ENCODE assay signal across 28 cellular contexts in the genomic region with DNA sequence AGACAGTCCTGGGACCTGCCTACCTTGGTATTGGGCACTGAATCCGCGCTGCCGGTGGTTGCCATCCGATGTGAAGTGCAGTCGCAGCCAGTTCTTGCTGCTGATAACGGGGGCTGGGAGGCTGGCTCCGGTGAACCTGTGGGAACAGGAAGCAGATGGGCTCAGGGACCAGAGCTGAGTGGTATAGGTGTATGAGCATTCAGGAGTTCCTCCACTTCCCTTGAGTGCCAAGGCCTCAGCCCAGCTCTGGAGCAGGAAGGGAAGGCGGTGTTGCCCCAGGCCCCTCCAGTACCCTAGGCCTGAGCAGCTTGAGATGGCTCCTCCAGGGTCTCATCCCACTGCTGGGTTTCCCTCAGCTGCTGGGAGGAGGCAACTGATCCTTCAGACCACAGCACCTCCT. TPM values are rescaled to one million over a fixed set of nuclear protein-coding genes. Genes with fewer than 3 reads are reported as not detected.
"Had no signal": no experiment of that assay in that cellular context is flagged by ENCODE, and none has a peak within 500 bp of the region (broad histone marks: within the 10 kb centered on the region; RNA-seq: fewer than 3 reads in every experiment).

No MANE protein-coding gene starts in this region.

- H3K4me1 ChIP-seq: stomach, suprapubic skin, testis, thyroid gland, tibial artery, transverse colon, upper lobe of left lung, upper lobe of right lung, uterus, vagina had no signal

- H3K4me3 Mint-ChIP-seq: stimulated activated memory B cell treated with anti-CD40 and anti-IgM and Interleukin-4, amounts not matched to agents 10 μg/mL and 1 μg/mL and 100 μg/mL, for 72 hours; stimulated activated naive B cell treated with anti-CD40 and anti-IgM and Interleukin-4, amounts not matched to agents 10 μg/mL and 1 μg/mL and 100 μg/mL, for 72 hours; stimulated activated naive CD8-positive, alpha-beta T cell treated with anti-CD3 and anti-CD28 coated beads, Interleukin-15, amount 100 ng/mL, for 72 hours; stimulated activated naive CD8-positive, alpha-beta T cell treated with anti-CD3 and anti-CD28 coated beads, Interleukin-15, Interleukin-2, amounts not matched to agents 100 ng/mL and 50 ng/mL, for 24 hours; type B pancreatic cell had no signal

- H3K36me3 ChIP-seq: stomach, suprapubic skin, thoracic aorta, thyroid gland, tibial artery, tibial nerve, transverse colon, upper lobe of left lung, upper lobe of right lung, uterus, vagina had no signal

- H3K27ac Mint-ChIP-seq: stimulated activated memory B cell treated with anti-CD40 and anti-IgM and Interleukin-4, amounts not matched to agents 10 μg/mL and 1 μg/mL and 100 μg/mL, for 72 hours; stimulated activated naive B cell treated with anti-CD40 and anti-IgM and Interleukin-4, amounts not matched to agents 10 μg/mL and 1 μg/mL and 100 μg/mL, for 72 hours; stimulated activated naive CD8-positive, alpha-beta T cell treated with anti-CD3 and anti-CD28 coated beads, Interleukin-15, Interleukin-2, amounts not matched to agents 100 ng/mL and 50 ng/mL, for 24 hours; type B pancreatic cell had no signal

- ATAC-seq: stimulated activated memory B cell treated with anti-CD40 and anti-IgM and Interleukin-4, amounts not matched to agents 10 μg/mL and 1 μg/mL and 100 μg/mL, for 72 hours; stimulated activated naive B cell treated with anti-CD40 and anti-IgM and Interleukin-4, amounts not matched to agents 10 μg/mL and 1 μg/mL and 100 μg/mL, for 72 hours; stimulated activated naive CD8-positive, alpha-beta T cell treated with anti-CD3 and anti-CD28 coated beads, Interleukin-15, amount 100 ng/mL, for 72 hours; stimulated activated naive CD8-positive, alpha-beta T cell treated with anti-CD3 and anti-CD28 coated beads, Interleukin-15, Interleukin-2, amounts not matched to agents 100 U/mL and 50 U/mL, for 24 hours; upper lobe of right lung had no signal

- H3K9me3 ChIP-seq: stomach, suprapubic skin, testis, thoracic aorta, thyroid gland, tibial artery, tibial nerve, transverse colon, upper lobe of left lung, upper lobe of right lung, uterus, vagina had no signal

- H3K27me3 ChIP-seq: stomach, suprapubic skin, testis, thyroid gland, tibial artery, tibial nerve, upper lobe of left lung, upper lobe of right lung, uterus, vagina had no signal

- DNase-seq: stimulated activated CD4-positive, alpha-beta T cell treated with anti-CD3 and anti-CD28 coated beads, Interleukin-2, amount 100 ng/mL, for 48 hours; stimulated activated CD4-positive, alpha-beta T cell treated with anti-CD3 and anti-CD28 coated beads, Interleukin-4, amount 100 ng/mL, for 1 hour; stimulated activated CD4-positive, alpha-beta T cell treated with anti-CD3 and anti-CD28 coated beads, Interleukin-4, amount 100 ng/mL, for 24 hours; stimulated activated CD4-positive, alpha-beta T cell treated with anti-CD3 and anti-CD28 coated beads, Interleukin-4, amount 100 ng/mL, for 4 hours; stimulated activated CD8-positive, alpha-beta memory T cell treated with anti-CD3 and anti-CD28 coated beads, Interleukin-4, amount 100 ng/mL, for 48 hours; stimulated activated naive B cell treated with anti-CD40 and anti-IgM and Interleukin-4, amounts not matched to agents 10 μg/mL and 1 μg/mL and 100 μg/mL, for 72 hours; stimulated activated naive CD4-positive, alpha-beta T cell; stimulated activated naive CD4-positive, alpha-beta T cell treated with Interleukin-2 at 50 U/mL for 16 hours; stimulated activated naive CD8-positive, alpha-beta T cell treated with anti-CD3 and anti-CD28 coated beads, Interleukin-15, amount 100 ng/mL, for 72 hours; stimulated activated naive CD8-positive, alpha-beta T cell treated with anti-CD3 and anti-CD28 coated beads, Interleukin-15, Interleukin-2, amounts not matched to agents 100 U/mL and 50 U/mL, for 24 hours; stomach; substantia nigra; testis; thyroid gland; tibial artery; transverse colon; trophoblast cell; upper lobe of right lung; uterus had no signal

- H3K9me3 Mint-ChIP-seq: stimulated activated memory B cell treated with anti-CD40 and anti-IgM and Interleukin-4, amounts not matched to agents 10 μg/mL and 1 μg/mL and 100 μg/mL, for 72 hours; stimulated activated naive CD8-positive, alpha-beta T cell treated with anti-CD3 and anti-CD28 coated beads, Interleukin-15, amount 100 ng/mL, for 72 hours; stimulated activated naive CD8-positive, alpha-beta T cell treated with anti-CD3 and anti-CD28 coated beads, Interleukin-15, Interleukin-2, amounts not matched to agents 100 ng/mL and 50 ng/mL, for 24 hours; type B pancreatic cell had no signal

- H3K36me3 Mint-ChIP-seq: stimulated activated memory B cell treated with anti-CD40 and anti-IgM and Interleukin-4, amounts not matched to agents 10 μg/mL and 1 μg/mL and 100 μg/mL, for 72 hours; stimulated activated naive B cell treated with anti-CD40 and anti-IgM and Interleukin-4, amounts not matched to agents 10 μg/mL and 1 μg/mL and 100 μg/mL, for 72 hours; type B pancreatic cell had no signal

- H3K4me1 Mint-ChIP-seq: stimulated activated memory B cell treated with anti-CD40 and anti-IgM and Interleukin-4, amounts not matched to agents 10 μg/mL and 1 μg/mL and 100 μg/mL, for 72 hours; stimulated activated naive B cell treated with anti-CD40 and anti-IgM and Interleukin-4, amounts not matched to agents 10 μg/mL and 1 μg/mL and 100 μg/mL, for 72 hours had no signal

- H3K27ac ChIP-seq: stomach, suprapubic skin, testis, thoracic aorta, thyroid gland, tibial artery, tibial nerve, transverse colon, upper lobe of left lung, upper lobe of right lung, uterus, vagina had no signal

- H3K4me3 ChIP-seq: stomach, suprapubic skin, testis, thoracic aorta, thyroid gland, tibial artery, tibial nerve, transverse colon, upper lobe of left lung, upper lobe of right lung, uterus, vagina had no signal

RNA-seq across cellular contexts. Expression of a gene that starts 17.0 kb away (rescaled TPM):
- polyA plus RNA-seq: stomach, urinary bladder had no signal
